Comparison of ENCODE assay signal across 8 cellular contexts in the genomic region with DNA sequence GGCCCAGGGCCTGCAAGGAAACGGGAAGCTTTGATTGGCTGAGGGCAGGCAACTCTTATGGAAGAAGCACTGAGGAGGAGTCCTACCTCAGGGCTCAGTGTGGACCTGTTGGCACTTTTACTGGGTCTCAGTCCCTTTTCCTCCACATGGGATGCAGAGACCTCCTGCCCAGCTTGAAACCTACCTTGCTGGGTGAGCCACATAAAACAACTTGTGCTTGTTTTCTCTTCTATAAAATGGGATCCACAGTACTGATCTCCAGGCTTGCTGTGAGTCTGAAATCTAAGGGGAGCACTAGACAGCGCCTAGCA. TPM values are rescaled to one million over a fixed set of nuclear protein-coding genes. Genes with fewer than 3 reads are reported as not detected.
A peak's percentile ranks its signal among the peaks of the same experiment; 100 is the strongest.
DNase-seq lines count a peak whose midpoint lies in the region; ATAC-seq and TF ChIP-seq lines count a peak whose summit lies in the region.

No MANE protein-coding gene starts in this region.

- intact Hi-C loops in activated B cell treated with CpG ODN at 0.5 μM for 24 hours (cut with micrococcal nuclease) (loop anchor here (2.0 to 10.0 kb wide), 3 partner anchors 18 to 360 kb away; a partner anchor contains a TSS), thyroid gland (cut with DNase I) (loop anchor here (10.0 kb wide), 1 partner anchor 50 kb away; no protein-coding TSS in a partner anchor)

- peaks cover 42% of the 10 kb centered on the region for H3K4me1 Mint-ChIP-seq in activated T-cell treated with anti-CD3 and anti-CD28 coated beads, Interleukin-2, amount 50 U/mL, for 4 hours (ENCODE audit: low read depth)
- H3K4me1 Mint-ChIP-seq in activated B cell treated with CpG ODN at 0.5 μM for 24 hours: peaks cover 57% of the 10 kb centered on the region

- peak overlapping the region; percentile 99 for H3K27ac Mint-ChIP-seq in activated B cell treated with CpG ODN at 0.5 μM for 24 hours

- CTCF ChIA-PET in activated B cell treated with CpG ODN at 0.5 μM for 24 hours (lab: Charles Lee): interaction anchor here (0.8 to 1.6 kb wide), 2 partner anchors 17 to 19 kb away, joined by 3 to 6 read pairs; a partner anchor contains a TSS

- H3K27ac ChIP-seq in thyroid gland (peak overlapping the region; percentile 79 to 99 (median 96)), coronary artery (peak overlapping the region in 1 of 2 donors; percentile 79)

- TF ChIP-seq CTCF in activated B cell treated with CpG ODN at 0.5 μM for 24 hours (IDR thresholded peaks at IDR 0.05) (no peak), thyroid gland (IDR thresholded peaks at IDR 0.05) (no peak), coronary artery (IDR thresholded peaks at IDR 0.05) (no peak)

- H3K9me3 ChIP-seq in thyroid gland: no peaks in the 10 kb centered on the region

- H3K36me3 Mint-ChIP-seq in activated T-cell treated with anti-CD3 and anti-CD28 coated beads, Interleukin-2, amount 50 U/mL, for 4 hours (ENCODE audit: insufficient read depth): peaks cover 5% of the 10 kb centered on the region
- H3K36me3 Mint-ChIP-seq in activated B cell treated with CpG ODN at 0.5 μM for 24 hours (ENCODE audit: low read depth): peaks cover 30% of the 10 kb centered on the region

- H3K9me3 Mint-ChIP-seq in activated T-cell treated with anti-CD3 and anti-CD28 coated beads, Interleukin-2, amount 50 U/mL, for 4 hours: no peaks in the 10 kb centered on the region
- H3K9me3 Mint-ChIP-seq in activated B cell treated with CpG ODN at 0.5 μM for 24 hours: no peaks in the 10 kb centered on the region

- ATAC-seq in activated T-cell treated with anti-CD3 and anti-CD28 coated beads, Interleukin-2, amount 50 U/mL, for 4 hours: no peak
- no peak for ATAC-seq in activated B cell treated with CpG ODN at 0.5 μM for 24 hours (ENCODE audit: low read depth)

- peak overlapping the region; percentile 97 for H3K4me3 Mint-ChIP-seq in activated T-cell treated with anti-CD3 and anti-CD28 coated beads, Interleukin-2, amount 50 U/mL, for 4 hours
- peak overlapping the region; percentile 100 for H3K4me3 Mint-ChIP-seq in activated B cell treated with CpG ODN at 0.5 μM for 24 hours

- TF ChIP-seq POLR2A in thyroid gland (IDR thresholded peaks at IDR 0.05): no peak

- H3K4me1 ChIP-seq in thyroid gland: peaks cover 27 to 43% of the 10 kb centered on the region in 2 donors

- H3K36me3 ChIP-seq in thyroid gland: no peaks in the 10 kb centered on the region

- H3K4me3 ChIP-seq in iPS-11a (ENCODE audit: low read depth, low read length) (peak overlapping the region; percentile 97), thyroid gland (replicated peaks in 1 of 3) (no peak overlapping the region), coronary artery (no peak overlapping the region)

- no peaks in the 10 kb centered on the region for H3K27me3 Mint-ChIP-seq in activated T-cell treated with anti-CD3 and anti-CD28 coated beads, Interleukin-2, amount 50 U/mL, for 4 hours (ENCODE audit: low read depth)
- no peaks in the 10 kb centered on the region for H3K27me3 Mint-ChIP-seq in activated B cell treated with CpG ODN at 0.5 μM for 24 hours

- DNase-seq in activated T-cell treated with anti-CD3 and anti-CD28 coated beads, Interleukin-2, amount 50 U/mL, for 4 hours: no peak
- no peak for DNase-seq in activated T-cell treated with anti-CD3 and anti-CD28 coated beads, Interleukin-2, amount 50 U/mL, for 48 hours
- DNase-seq in activated B cell treated with CpG ODN at 0.5 μM for 24 hours (no peak), thyroid gland (no peak), NCI-H2081 (lab: John Stamatoyannopoulos, UW) (no peak), NCI-H82 treated with DMSO at 0.1 percent for 48 hours (lab: John Stamatoyannopoulos, UW; ENCODE audit: unreplicated experiment) (no peak), coronary artery (ENCODE audit: low spot score) (no peak)

- POLR2A ChIA-PET in activated B cell treated with CpG ODN at 0.5 μM for 24 hours (lab: Charles Lee): interaction anchor here (0.7 to 4.6 kb wide), 13 partner anchors 8 to 354 kb away, joined by 3 to 61 read pairs (median 5); a partner anchor contains a TSS

- WGBS in thyroid gland, 2 donors: 59 to 71% methylated on average over 2 of the region's 2 CpGs

- no peaks in the 10 kb centered on the region for H3K27me3 ChIP-seq in thyroid gland

RNA-seq across cellular contexts. Expression of a gene that starts 4.0 kb away (rescaled TPM):
- total RNA-seq in activated T-cell treated with anti-CD3 and anti-CD28 coated beads, Interleukin-2, amount 50 U/mL, for 4 hours: 100 to 1,000 TPM; 761 to 865 (median 792) TPM
- total RNA-seq in activated B cell treated with CpG ODN at 0.5 μM for 24 hours (762 and 801 TPM in 2 replicates), thyroid gland (100 to 1,000 TPM; 173 to 217 (median 202) TPM)

RNA-seq across cellular contexts. Expression of a gene that starts 17.3 kb away (rescaled TPM):
- total RNA-seq in activated T-cell treated with anti-CD3 and anti-CD28 coated beads, Interleukin-2, amount 50 U/mL, for 4 hours: 10 to 100 TPM in 1 of 3 donors, 1 to 10 TPM in 2; 5.5 to 10.1 (median 8.1) TPM
- total RNA-seq in activated B cell treated with CpG ODN at 0.5 μM for 24 hours (16.9 and 17.4 TPM in 2 replicates), thyroid gland (1 to 10 TPM; 4.4 to 7.6 (median 6.4) TPM)

RNA-seq across cellular contexts. Expression of a gene that starts 28.3 kb away (rescaled TPM):
- total RNA-seq in activated T-cell treated with anti-CD3 and anti-CD28 coated beads, Interleukin-2, amount 50 U/mL, for 4 hours: 10 to 100 TPM; 27.4 to 37.4 (median 32.0) TPM
- total RNA-seq in activated B cell treated with CpG ODN at 0.5 μM for 24 hours (58.0 and 60.2 TPM in 2 replicates), thyroid gland (100 to 1,000 TPM in 2 of 4 donors, 10 to 100 TPM in 2; 86.1 to 179 (median 132) TPM)

RNA-seq across cellular contexts. Expression of a gene that starts 39.0 kb away (rescaled TPM):
- 10 to 100 TPM; 41.7 to 44.9 (median 43.3) TPM for total RNA-seq in activated T-cell treated with anti-CD3 and anti-CD28 coated beads, Interleukin-2, amount 50 U/mL, for 4 hours
- total RNA-seq in activated B cell treated with CpG ODN at 0.5 μM for 24 hours (40.0 and 40.7 TPM in 2 replicates), thyroid gland (10 to 100 TPM; 21.2 to 45.7 (median 33.7) TPM)
